Comparison of ENCODE assay signal across 1 cellular context in genomic region chr9:86354048-86354881, GRCh38.
TF ChIP-seq lines count a peak whose summit lies in the region.

Gene TUT7, minus strand, starts transcription at chr9:86354410. Its CDS starts 1,211 bp downstream, at chr9:86353199.

TF ChIP-seq in HepG2, 621 proteins besides CTCF, POLR2A, EP300 and RAD21 (continued from another document and continues in another):
- TF ChIP-seq ZXDC (CRISPR knock-in tag; IDR thresholded peaks at IDR 0.05) (no peak), SMARCC2 (IDR thresholded peaks at IDR 0.05) (no peak), MAZ (IDR thresholded peaks at IDR 0.05; ENCODE audit: borderline replicate concordance, low read depth, low read length) (peak; percentile 95), MAZ (CRISPR knock-in tag; IDR thresholded peaks at IDR 0.05; ENCODE audit: low read depth) (peak; percentile 95), ZKSCAN5 (CRISPR knock-in tag; IDR thresholded peaks at IDR 0.05) (no peak), ZNF407 (CRISPR knock-in tag; IDR thresholded peaks at IDR 0.05; ENCODE audit: not compliant biosample characterization) (no peak), NAIF1 (CRISPR knock-in tag; IDR thresholded peaks at IDR 0.05; ENCODE audit: borderline replicate concordance) (peak; percentile 18; the same call in 1 of the 2 replicates), NFKB2 (CRISPR knock-in tag; IDR thresholded peaks at IDR 0.05; ENCODE audit: borderline replicate concordance) (peak; percentile 71; the same call in 1 of the 2 replicates), ZNF468 (CRISPR knock-in tag; IDR thresholded peaks at IDR 0.05) (no peak; the same call in 1 of the 2 replicates), ZNF720 (CRISPR knock-in tag; IDR thresholded peaks at IDR 0.05) (no peak), ZBTB39 (CRISPR knock-in tag; IDR thresholded peaks at IDR 0.05) (peak; percentile 86), MAFG (CRISPR knock-in tag; IDR thresholded peaks at IDR 0.05) (no peak), JUNB (CRISPR knock-in tag; IDR thresholded peaks at IDR 0.05; ENCODE audit: borderline replicate concordance) (no peak), ZBTB1 (CRISPR knock-in tag; IDR thresholded peaks at IDR 0.05; ENCODE audit: borderline replicate concordance) (no peak), ZBTB26 (CRISPR knock-in tag; IDR thresholded peaks at IDR 0.05; ENCODE audit: borderline replicate concordance) (0 out of 2 replicates have a peak, but pooled peaks have one; percentile 43), ZSCAN30 (CRISPR knock-in tag; IDR thresholded peaks at IDR 0.05) (no peak), GZF1 (CRISPR knock-in tag; IDR thresholded peaks at IDR 0.05) (no peak; the same call in none of the 2 replicates), RXRA (CRISPR knock-in tag; IDR thresholded peaks at IDR 0.05) (peak; percentile 55; the same call in 1 of the 2 replicates), ZFY (CRISPR knock-in tag; IDR thresholded peaks at IDR 0.05) (peak; percentile 82), HDAC1 (CRISPR knock-in tag; IDR thresholded peaks at IDR 0.05) (peak; percentile 88), HDAC2 (CRISPR knock-in tag; IDR thresholded peaks at IDR 0.05) (peak; percentile 58), GTF2F1 (IDR thresholded peaks at IDR 0.05; ENCODE audit: low read length) (no peak), NFAT5 (CRISPR knock-in tag; IDR thresholded peaks at IDR 0.05) (no peak), SAFB2 (CRISPR knock-in tag; IDR thresholded peaks at IDR 0.05; ENCODE audit: borderline replicate concordance, low read depth) (peak; percentile 72; the same call in 1 of the 2 replicates), IKZF1 (IDR thresholded peaks at IDR 0.05) (no peak), ZNF766 (CRISPR knock-in tag; IDR thresholded peaks at IDR 0.05; ENCODE audit: borderline replicate concordance) (no peak; the same call in 1 of the 2 replicates), ELF1 (CRISPR knock-in tag; IDR thresholded peaks at IDR 0.05) (peak; percentile 75), NFIC (IDR thresholded peaks at IDR 0.05; ENCODE audit: low read length) (no peak), THAP9 (CRISPR knock-in tag; IDR thresholded peaks at IDR 0.05; ENCODE audit: borderline replicate concordance) (peak; percentile 78; the same call in 1 of the 2 replicates), ZMAT5 (CRISPR knock-in tag; IDR thresholded peaks at IDR 0.05; ENCODE audit: borderline replicate concordance, low read depth) (no peak), HDAC6 (IDR thresholded peaks at IDR 0.05; ENCODE audit: low read depth, low read length) (no peak), ZNF446 (CRISPR knock-in tag; IDR thresholded peaks at IDR 0.05) (peak; percentile 88), MYC (CRISPR knock-in tag; IDR thresholded peaks at IDR 0.05; ENCODE audit: borderline replicate concordance) (peak; percentile 74)
